ENCODE assay signal across 8 cellular contexts in the genomic region with DNA sequence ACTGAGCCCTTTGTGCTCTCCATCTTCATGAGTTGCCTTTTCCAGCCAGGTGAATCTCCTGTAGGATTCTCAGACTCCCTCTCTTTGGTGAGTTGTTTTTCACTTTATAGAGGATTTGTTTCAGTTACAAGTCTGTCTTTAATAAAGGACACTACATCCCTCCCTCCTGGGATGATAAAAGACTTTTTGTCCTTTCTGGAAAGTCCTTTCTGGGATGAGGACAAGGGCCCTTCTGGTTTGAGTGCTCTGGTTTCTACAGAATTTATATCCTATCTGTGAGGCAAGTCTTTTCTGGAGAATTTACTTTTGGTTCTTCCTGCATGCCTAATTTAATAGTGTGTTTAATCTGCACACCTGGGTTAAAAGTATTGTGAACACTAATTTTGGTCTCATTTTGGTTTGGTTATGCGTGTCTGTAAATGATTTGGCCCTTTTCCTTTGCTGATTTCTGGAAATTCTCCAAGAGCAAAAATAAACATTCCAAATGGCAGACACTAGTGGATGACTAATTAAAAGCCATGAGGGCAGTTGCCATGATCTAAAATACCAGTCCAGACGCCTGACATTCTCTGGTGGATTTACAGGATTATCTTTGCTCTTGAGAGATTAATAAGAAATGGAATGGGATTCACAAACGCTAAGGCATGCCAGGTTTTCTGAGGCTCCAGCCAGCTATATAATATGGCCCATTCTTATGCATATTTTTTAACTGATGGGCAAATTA. TPM values are rescaled to one million over a fixed set of nuclear protein-coding genes. Genes with fewer than 3 reads are reported as not detected.
A peak's percentile ranks its signal among the peaks of the same experiment; 100 is the strongest.
DNase-seq lines count a peak whose midpoint lies in the region; ATAC-seq and TF ChIP-seq lines count a peak whose summit lies in the region.

No MANE protein-coding gene starts in this region.

- DNase-seq in A673 (ENCODE audit: low spot score) (peak; percentile 39), HT1080 (ENCODE audit: low read depth) (peak; percentile 70), adipocyte (ENCODE audit: low read depth) (peak; percentile 66), hepatocyte (ENCODE audit: low spot score) (peak; percentile 20), HEK293T (ENCODE audit: extremely low spot score) (no peak), NCI-H1436 (lab: John Stamatoyannopoulos, UW) (no peak), Karpas-422 (no peak)

- H4K20me1 ChIP-seq in hepatocyte (ENCODE audit: insufficient read depth, poor library complexity, severe bottlenecking) (no peaks in the 10 kb centered on the region), Karpas-422 (ENCODE audit: insufficient read depth, low read depth, low read length) (no peaks in the 10 kb centered on the region)

- no peak for ATAC-seq in HG03039 (IDR thresholded peaks at IDR 0.05; ENCODE audit: unreplicated experiment)

- H3K36me3 ChIP-seq in A673 (ENCODE audit: insufficient read depth, low read length, poor library complexity, severe bottlenecking) (no peaks in the 10 kb centered on the region), adipocyte (ENCODE audit: control insufficient read depth, insufficient read depth, low read length, severe bottlenecking) (no peaks in the 10 kb centered on the region), hepatocyte (replicated peaks; ENCODE audit: insufficient read depth, low read depth) (no peaks in the 10 kb centered on the region), Karpas-422 (ENCODE audit: insufficient read depth, low read length) (no peaks in the 10 kb centered on the region)

- H3K4me3 ChIP-seq in A673 (ENCODE audit: low read depth, low read length, poor library complexity, severe bottlenecking), result no peak overlapping the region
- peak overlapping the region; percentile 17 for H3K4me3 ChIP-seq in adipocyte (ENCODE audit: low read length)
- H3K4me3 ChIP-seq in hepatocyte, result no peak overlapping the region
- no peak overlapping the region for H3K4me3 ChIP-seq in Karpas-422 (ENCODE audit: low read length)

- H3K9me2 ChIP-seq in hepatocyte (replicated peaks; ENCODE audit: insufficient read depth) (no peaks in the 10 kb centered on the region), Karpas-422 (replicated peaks; ENCODE audit: insufficient read depth, low read length) (no peaks in the 10 kb centered on the region)

- H3K79me2 ChIP-seq in hepatocyte, result no peaks in the 10 kb centered on the region
- H3K79me2 ChIP-seq in Karpas-422 (ENCODE audit: low read length), result no peaks in the 10 kb centered on the region

- CTCF ChIA-PET in A673 (lab: Charles Lee) (interaction anchor here (0.7 to 0.9 kb wide), 2 partner anchors 109 kb away, joined by 3 read pairs; no protein-coding TSS in a partner anchor), HEK293T (lab: Yijun Ruan, JAX) (interaction anchor here (0.6 kb wide), 1 partner anchor 29 kb away, joined by 3 read pairs; no protein-coding TSS in a partner anchor)

- TF ChIP-seq CTCF in A673 (conservative IDR thresholded peaks at IDR 0.05; ENCODE audit: low read depth, low read length), result no peak
- no peak for TF ChIP-seq CTCF in hepatocyte (IDR thresholded peaks at IDR 0.05; ENCODE audit: poor library complexity)

- H3K4me2 ChIP-seq in hepatocyte (peak overlapping the region; percentile 36), Karpas-422 (ENCODE audit: low read depth, low read length, poor library complexity, severe bottlenecking) (no peak overlapping the region)

- no TSS peak for BruUV-seq in A673 (replicated peaks; lab: Mats Ljungman, UMichigan)

- no peaks in the 10 kb centered on the region for H3K27me3 ChIP-seq in A673 (replicated peaks; ENCODE audit: insufficient read depth, low read depth, low read length, poor library complexity)
- no peaks in the 10 kb centered on the region for H3K27me3 ChIP-seq in adipocyte (replicated peaks; ENCODE audit: control insufficient read depth, insufficient read depth, low read length)
- no peaks in the 10 kb centered on the region for H3K27me3 ChIP-seq in hepatocyte
- no peaks in the 10 kb centered on the region for H3K27me3 ChIP-seq in Karpas-422 (ENCODE audit: low read length)

- WGBS in hepatocyte (ENCODE audit: low lambda C conversion rate, missing lambda C conversion rate), result 23% methylated on average over 3 of the region's 3 CpGs

- H3K27ac ChIP-seq in A673 (ENCODE audit: low read depth, low read length, poor library complexity, severe bottlenecking) (no peak overlapping the region), hepatocyte (peak overlapping the region; percentile 59), Karpas-422 (ENCODE audit: low read length) (no peak overlapping the region)

- POLR2A ChIA-PET in A673 (lab: Charles Lee; ENCODE audit: low non-redundant PET), result no interaction called here
- POLR2A ChIA-PET in HEK293T (lab: Yijun Ruan, JAX), result no interaction called here

- intact Hi-C loops in A673 (cut with micrococcal nuclease; ENCODE audit: unreplicated experiment), result no loop called here

- H2AFZ ChIP-seq in hepatocyte (no peak overlapping the region), Karpas-422 (ENCODE audit: low read length) (no peak overlapping the region)

- H3K9me3 ChIP-seq in A673 (ENCODE audit: low read depth, low read length, poor library complexity, severe bottlenecking) (no peaks in the 10 kb centered on the region), adipocyte (ENCODE audit: control insufficient read depth, low read length) (no peaks in the 10 kb centered on the region), hepatocyte (ENCODE audit: low read depth) (no peaks in the 10 kb centered on the region), Karpas-422 (ENCODE audit: low read length) (no peaks in the 10 kb centered on the region)

- no peak overlapping the region for H3K9ac ChIP-seq in adipocyte (ENCODE audit: low read length)
- no peak overlapping the region for H3K9ac ChIP-seq in Karpas-422 (ENCODE audit: low read length)

- H3K4me1 ChIP-seq in A673 (ENCODE audit: insufficient read depth, low read length, poor library complexity, severe bottlenecking) (peaks cover 9% of the 10 kb centered on the region), adipocyte (ENCODE audit: control insufficient read depth, insufficient read depth, low read length) (peaks cover 52% of the 10 kb centered on the region), hepatocyte (ENCODE audit: insufficient read depth) (peaks cover 35% of the 10 kb centered on the region), Karpas-422 (ENCODE audit: low read length) (no peaks in the 10 kb centered on the region)

TF ChIP-seq in HEK293T, 16 proteins besides CTCF, POLR2A, EP300 and RAD21:
- TF ChIP-seq LEF1 (IDR thresholded peaks at IDR 0.05; ENCODE audit: borderline replicate concordance) (no peak), L3MBTL2 (conservative IDR thresholded peaks at IDR 0.05) (no peak), FOXA1 (IDR thresholded peaks at IDR 0.05) (no peak), SUZ12 (IDR thresholded peaks at IDR 0.05) (no peak), TARDBP (IDR thresholded peaks at IDR 0.05) (no peak), BHLHE40 (IDR thresholded peaks at IDR 0.05; ENCODE audit: borderline replicate concordance) (no peak), SP1 (IDR thresholded peaks at IDR 0.05) (no peak), HDGF (IDR thresholded peaks at IDR 0.05; ENCODE audit: borderline replicate concordance) (no peak), ELF4 (IDR thresholded peaks at IDR 0.05) (no peak), CTBP1 (IDR thresholded peaks at IDR 0.05; ENCODE audit: borderline replicate concordance) (no peak), FOXM1 (IDR thresholded peaks at IDR 0.05; ENCODE audit: borderline replicate concordance) (no peak), NFRKB (IDR thresholded peaks at IDR 0.05) (no peak), ARNT (IDR thresholded peaks at IDR 0.05) (no peak), ZNF384 (IDR thresholded peaks at IDR 0.05) (no peak), FOXK2 (IDR thresholded peaks at IDR 0.05) (no peak), PKNOX1 (IDR thresholded peaks at IDR 0.05) (no peak)

RNA-seq across cellular contexts. Expression of gene TCP11, which starts 44.8 kb away (rescaled TPM):
- total RNA-seq in A673 (2021), result not detected in 2 replicates
- total RNA-seq in HT1080 (2014; rRNA removed; shearing (Covaris generic)), result 0.13 TPM in 1 of 2 replicates, not detected in the other
- 0.12 and 0.17 TPM in 2 replicates for polyA plus RNA-seq in HT1080 (2015; cell fraction: cytosol; rRNA removed)
- 0.44 and 0.69 TPM in 2 replicates for polyA plus RNA-seq in HT1080 (2015; cell fraction: nucleus; rRNA removed)
- not detected in 2 replicates for total RNA-seq in hepatocyte
- polyA plus RNA-seq in hepatocyte, result not detected in 2 replicates
- total RNA-seq in Karpas-422 (2014; rRNA removed; shearing (Covaris generic); ENCODE audit: low replicate concordance), result 0.11 TPM in 1 of 2 replicates, not detected in the other

Comparison
In these comparisons a context has a peak if more than half of its experiments do, and no peak if none do; other contexts are left out.
1. DNase-seq: peak in A673 (single experiment), HT1080 (single experiment), adipocyte (single experiment) and hepatocyte (single experiment); none in HEK293T (single experiment), NCI-H1436 (single experiment) and Karpas-422 (single experiment).